ENCODE assay signal across 22 cellular contexts in the genomic region with DNA sequence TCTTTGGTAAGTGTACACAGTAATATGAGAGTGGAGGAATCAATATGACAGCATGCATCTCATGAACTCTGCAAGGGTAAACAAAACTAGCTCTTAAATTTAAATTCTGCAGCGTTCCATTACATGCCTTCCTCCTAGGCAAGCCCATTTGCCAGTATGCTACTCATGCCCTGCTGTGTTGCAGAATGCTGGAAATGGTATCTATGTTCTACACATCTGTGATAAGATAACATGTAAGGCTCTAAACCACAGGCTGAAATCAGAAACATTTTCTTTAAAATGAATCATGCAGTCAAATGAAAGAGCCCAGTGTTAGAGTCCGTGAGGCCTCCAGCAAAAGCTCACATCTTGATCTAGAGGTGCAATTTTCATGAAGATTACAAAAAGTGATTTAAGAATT.
A peak's percentile ranks its signal among the peaks of the same experiment; 100 is the strongest.
DNase-seq lines count a peak whose midpoint lies in the region; ATAC-seq and TF ChIP-seq lines count a peak whose summit lies in the region.
"Had no signal": no experiment of that assay in that cellular context is flagged by ENCODE, and none has a peak within 500 bp of the region (broad histone marks: within the 10 kb centered on the region; RNA-seq: fewer than 3 reads in every experiment).

No MANE protein-coding gene starts in this region.

- peak overlapping the region; percentile 12 for H2AFZ ChIP-seq in neural progenitor cell (replicated peaks)

- intact Hi-C loops in left ventricle myocardium inferior (cut with micrococcal nuclease) = no loop called here

- TF ChIP-seq CTCF in cardiac fibroblast (IDR thresholded peaks at IDR 0.05; ENCODE audit: low read depth, low read length) = no peak
- TF ChIP-seq CTCF in neural progenitor cell (IDR thresholded peaks at IDR 0.05) = no peak
- no peak for TF ChIP-seq CTCF in left ventricle myocardium inferior (IDR thresholded peaks at IDR 0.05; ENCODE audit: borderline replicate concordance)

- ATAC-seq in activated T-helper 17 cell treated with anti-CD3 and anti-CD28 coated beads, Interleukin-2, amount 50 U/mL, for 72 hours (replicated peaks) = no peak
- ATAC-seq: gastrocnemius medialis, HCT116, mucosa of descending colon, sciatic nerve had no signal

- DNase-seq in EL (peak; percentile 7), OCI-M1 (lab: John Stamatoyannopoulos, UW) (peak; percentile 28), cardiac fibroblast (ENCODE audit: low read depth in 2 of 2) (peak; percentile 15 to 76), neural progenitor cell (ENCODE audit: low spot score) (no peak), NOMO-1 treated with DMSO at 0.1 percent for 48 hours (lab: John Stamatoyannopoulos, UW; ENCODE audit: unreplicated experiment) (no peak), left ventricle myocardium inferior (no peak)
- DNase-seq: activated CD4-positive, alpha-beta T cell treated with anti-CD3 and anti-CD28 coated beads, Interleukin-2, amount 50 U/mL, for 1 hour; activated effector memory CD4-positive, alpha-beta T cell treated with anti-CD3 and anti-CD28 coated beads, Interleukin-2, amount 50 U/mL, for 16 hours; CD4-positive, CD25-positive, alpha-beta regulatory T cell; central memory CD4-positive, alpha-beta T cell; dorsolateral prefrontal cortex; gastrocnemius medialis; GF-D8; hypothalamus; mucosa of descending colon; NCI-H1092; NCI-H2081; SK-N-SH; WERI-Rb-1 had no signal

- no peak overlapping the region for H3K4me2 ChIP-seq in neural progenitor cell
- H3K4me2 ChIP-seq: SK-N-SH had no signal

- no peaks in the 10 kb centered on the region for H3F3A ChIP-seq in neural progenitor cell (ENCODE audit: low read depth)

- no peaks in the 10 kb centered on the region for H4K20me1 ChIP-seq in neural progenitor cell (ENCODE audit: low read depth)

- no peaks in the 10 kb centered on the region for H3K36me3 Mint-ChIP-seq in neural progenitor cell
- H3K36me3 Mint-ChIP-seq in activated T-helper 17 cell treated with anti-CD3 and anti-CD28 coated beads, Interleukin-2, amount 50 U/mL, for 72 hours (ENCODE audit: low read depth) = no peaks in the 10 kb centered on the region
- H3K36me3 Mint-ChIP-seq: CD4-positive, CD25-positive, alpha-beta regulatory T cell had no signal

- H3K4me3 ChIP-seq in cardiac fibroblast (replicated peaks in 1 of 2; ENCODE audit: low read depth in 2 of 2, low read length in 2 of 2) (no peak overlapping the region), neural progenitor cell (no peak overlapping the region), left ventricle myocardium inferior (no peak overlapping the region)
- H3K4me3 ChIP-seq: dorsolateral prefrontal cortex, gastrocnemius medialis, mucosa of descending colon had no signal

- no peak overlapping the region for H3K4me3 Mint-ChIP-seq in neural progenitor cell
- H3K4me3 Mint-ChIP-seq in activated T-helper 17 cell treated with anti-CD3 and anti-CD28 coated beads, Interleukin-2, amount 50 U/mL, for 72 hours = no peak overlapping the region
- H3K4me3 Mint-ChIP-seq: CD4-positive, CD25-positive, alpha-beta regulatory T cell had no signal

- H3K79me2 ChIP-seq in neural progenitor cell (ENCODE audit: low read depth) = no peaks in the 10 kb centered on the region

- no peak overlapping the region for H3K9ac ChIP-seq in neural progenitor cell
- H3K9ac ChIP-seq: SK-N-SH had no signal

- H3K27ac Mint-ChIP-seq in neural progenitor cell = no peak overlapping the region
- H3K27ac Mint-ChIP-seq in activated T-helper 17 cell treated with anti-CD3 and anti-CD28 coated beads, Interleukin-2, amount 50 U/mL, for 72 hours = no peak overlapping the region
- H3K27ac Mint-ChIP-seq: CD4-positive, CD25-positive, alpha-beta regulatory T cell had no signal

- H3K4me1 ChIP-seq in neural progenitor cell (no peaks in the 10 kb centered on the region), left ventricle myocardium inferior (no peaks in the 10 kb centered on the region)
- H3K4me1 ChIP-seq: gastrocnemius medialis had no signal

- H3K36me3 ChIP-seq in neural progenitor cell = no peaks in the 10 kb centered on the region
- H3K36me3 ChIP-seq in left ventricle myocardium inferior = no peaks in the 10 kb centered on the region
- H3K36me3 ChIP-seq: gastrocnemius medialis, WERI-Rb-1 had no signal

- H3K27ac ChIP-seq in neural progenitor cell (no peak overlapping the region), left ventricle myocardium inferior (replicated peaks) (no peak overlapping the region)
- H3K27ac ChIP-seq: dorsolateral prefrontal cortex, gastrocnemius medialis, WERI-Rb-1 had no signal

- no peaks in the 10 kb centered on the region for H3K27me3 ChIP-seq in neural progenitor cell
- no peaks in the 10 kb centered on the region for H3K27me3 ChIP-seq in left ventricle myocardium inferior (ENCODE audit: low read depth)
- H3K27me3 ChIP-seq: dorsolateral prefrontal cortex, gastrocnemius medialis had no signal

- no peaks in the 10 kb centered on the region for H3K4me1 Mint-ChIP-seq in neural progenitor cell
- no peaks in the 10 kb centered on the region for H3K4me1 Mint-ChIP-seq in activated T-helper 17 cell treated with anti-CD3 and anti-CD28 coated beads, Interleukin-2, amount 50 U/mL, for 72 hours
- H3K4me1 Mint-ChIP-seq: CD4-positive, CD25-positive, alpha-beta regulatory T cell had no signal

- no peaks in the 10 kb centered on the region for H3K9me3 ChIP-seq in neural progenitor cell (ENCODE audit: low read depth)
- H3K9me3 ChIP-seq in left ventricle myocardium inferior (replicated peaks) = no peaks in the 10 kb centered on the region
- H3K9me3 ChIP-seq: gastrocnemius medialis, mucosa of descending colon, SK-N-SH had no signal

- H3K9me3 Mint-ChIP-seq in neural progenitor cell = no peaks in the 10 kb centered on the region
- no peaks in the 10 kb centered on the region for H3K9me3 Mint-ChIP-seq in activated T-helper 17 cell treated with anti-CD3 and anti-CD28 coated beads, Interleukin-2, amount 50 U/mL, for 72 hours

- H3K27me3 Mint-ChIP-seq in neural progenitor cell (ENCODE audit: insufficient read depth, low read depth) = no peaks in the 10 kb centered on the region
- no peaks in the 10 kb centered on the region for H3K27me3 Mint-ChIP-seq in activated T-helper 17 cell treated with anti-CD3 and anti-CD28 coated beads, Interleukin-2, amount 50 U/mL, for 72 hours
- H3K27me3 Mint-ChIP-seq: CD4-positive, CD25-positive, alpha-beta regulatory T cell had no signal

Comparison
In these comparisons a context has a peak if more than half of its experiments do, and no peak if none do; other contexts are left out.
1. DNase-seq: peak in EL (single experiment), OCI-M1 (single experiment) and cardiac fibroblast (2 of 2); none in neural progenitor cell (single experiment), NOMO-1 treated with DMSO at 0.1 percent for 48 hours (single experiment) and left ventricle myocardium inferior (single experiment).